In the genomic region with DNA sequence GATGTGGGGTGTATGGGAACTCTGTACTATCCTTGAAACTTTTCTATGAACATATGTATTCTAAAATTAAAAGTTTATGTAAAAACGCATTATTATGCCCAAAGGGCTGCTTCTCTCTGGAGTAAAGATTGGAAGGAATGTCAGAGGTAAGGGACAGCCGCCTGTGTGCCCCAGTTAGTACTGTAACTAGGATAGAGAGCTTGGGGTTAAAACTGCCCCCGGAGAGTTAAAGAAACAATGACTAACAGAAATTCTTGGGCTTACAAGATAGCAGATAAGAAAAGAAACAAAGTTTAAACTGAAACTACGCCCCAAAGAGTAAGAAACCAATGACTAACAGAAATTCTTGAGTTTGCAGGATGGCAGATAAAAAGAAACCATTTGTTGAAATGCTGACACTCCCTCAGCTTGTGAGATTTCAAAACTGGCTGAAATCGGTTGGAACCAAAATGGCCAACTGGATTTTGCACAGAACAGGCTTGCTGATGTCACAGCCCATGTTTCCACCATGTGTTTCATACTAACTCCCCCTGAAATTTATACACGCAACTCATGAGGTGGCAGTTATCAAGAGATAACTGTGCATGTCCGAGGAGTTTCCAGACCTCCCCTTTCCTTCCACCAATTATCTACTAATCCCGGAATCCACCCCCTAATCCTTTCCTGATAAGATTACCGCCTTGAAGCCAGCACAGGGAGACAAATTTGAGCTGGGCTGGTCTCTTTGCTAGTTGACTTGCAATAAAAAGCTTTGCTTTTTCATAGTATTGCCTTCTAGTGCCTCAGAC, we compare ENCODE assay signal across 8 cellular contexts. TPM values are rescaled to one million over a fixed set of nuclear protein-coding genes. Genes with fewer than 3 reads are reported as not detected.
DNase-seq lines count a peak whose midpoint lies in the region; ATAC-seq and TF ChIP-seq lines count a peak whose summit lies in the region.

No MANE protein-coding gene starts in this region.

- no peaks in the 10 kb centered on the region for H3K4me1 ChIP-seq in CD8-positive, alpha-beta memory T cell (ENCODE audit: insufficient read depth, low read length)
- H3K4me1 ChIP-seq in MM.1S (ENCODE audit: low read length): peaks cover 12% of the 10 kb centered on the region
- H3K4me1 ChIP-seq in naive thymus-derived CD4-positive, alpha-beta T cell (ENCODE audit: control insufficient read depth in 2 of 2, insufficient read depth in 2 of 2, low read length in 2 of 2): no peaks in the 10 kb centered on the region

- POLR2A ChIA-PET in CD8-positive, alpha-beta memory T cell (lab: Charles Lee): no interaction called here
- POLR2A ChIA-PET in naive thymus-derived CD4-positive, alpha-beta T cell (lab: Charles Lee): no interaction called here

- no peak for TF ChIP-seq CTCF in MM.1S (IDR thresholded peaks at IDR 0.05; ENCODE audit: low read length)

- H3K4me3 Mint-ChIP-seq in CD8-positive, alpha-beta memory T cell: no peak overlapping the region
- peak overlapping the region in 1 of 10 donors; percentile 13 for H3K4me3 Mint-ChIP-seq in naive thymus-derived CD4-positive, alpha-beta T cell

- CTCF ChIA-PET in CD8-positive, alpha-beta memory T cell (lab: Charles Lee): no interaction called here
- CTCF ChIA-PET in naive thymus-derived CD4-positive, alpha-beta T cell (lab: Charles Lee): no interaction called here

- H3K36me3 ChIP-seq in CD8-positive, alpha-beta memory T cell (ENCODE audit: insufficient read depth, low read length): no peaks in the 10 kb centered on the region
- no peaks in the 10 kb centered on the region for H3K36me3 ChIP-seq in MM.1S (replicated peaks; ENCODE audit: insufficient read depth, low read length)
- no peaks in the 10 kb centered on the region for H3K36me3 ChIP-seq in naive thymus-derived CD4-positive, alpha-beta T cell (ENCODE audit: control insufficient read depth in 2 of 3, insufficient read depth in 3 of 3, low read length in 3 of 3)

- peak overlapping the region; percentile 83 for H2AFZ ChIP-seq in MM.1S (ENCODE audit: low read length)

- H3K27me3 Mint-ChIP-seq in CD8-positive, alpha-beta memory T cell: peaks cover 6 to 15% of the 10 kb centered on the region in 2 donors
- H3K27me3 Mint-ChIP-seq in naive thymus-derived CD4-positive, alpha-beta T cell: peaks cover 0 to 19% (median 6%) of the 10 kb centered on the region in 5 donors

- no peaks in the 10 kb centered on the region for H3K9me2 ChIP-seq in MM.1S (replicated peaks; ENCODE audit: insufficient read depth, low read length)

- intact Hi-C loops in naive thymus-derived CD4-positive, alpha-beta T cell (cut with micrococcal nuclease): no loop called here

- H3K4me1 Mint-ChIP-seq in CD8-positive, alpha-beta memory T cell: peaks cover 3 to 6% (median 3%) of the 10 kb centered on the region in 3 donors
- peaks cover 0 to 15% (median 0%) of the 10 kb centered on the region in 7 donors for H3K4me1 Mint-ChIP-seq in naive thymus-derived CD4-positive, alpha-beta T cell

- no peak overlapping the region for H3K4me3 ChIP-seq in CD8-positive, alpha-beta memory T cell (ENCODE audit: low read length)
- H3K4me3 ChIP-seq in MM.1S (ENCODE audit: low read length): peak overlapping the region; percentile 48
- H3K4me3 ChIP-seq in naive thymus-derived CD4-positive, alpha-beta T cell (ENCODE audit: low read length): no peak overlapping the region

- DNase-seq in CD8-positive, alpha-beta memory T cell: no peak
- peak; percentile 69 for DNase-seq in MM.1S
- peak; percentile 93 for DNase-seq in dedifferentiated amniotic fluid mesenchymal stem cell (ENCODE audit: extremely low spot score)
- DNase-seq in naive thymus-derived CD4-positive, alpha-beta T cell: no peak
- DNase-seq in NCI-H774 (lab: John Stamatoyannopoulos, UW): no peak
- no peak for DNase-seq in NCI-H128 (lab: John Stamatoyannopoulos, UW; ENCODE audit: unreplicated experiment)
- DNase-seq in GF-D8 (lab: John Stamatoyannopoulos, UW): no peak
- no peak for DNase-seq in NCI-H146 (lab: John Stamatoyannopoulos, UW)

- peak overlapping the region; percentile 89 for H3K27ac ChIP-seq in CD8-positive, alpha-beta memory T cell (ENCODE audit: low read depth, low read length)
- H3K27ac ChIP-seq in MM.1S (ENCODE audit: low read length): peak overlapping the region; percentile 73
- H3K27ac ChIP-seq in naive thymus-derived CD4-positive, alpha-beta T cell (ENCODE audit: low read depth, low read length): no peak overlapping the region

- no peaks in the 10 kb centered on the region for H3K9me3 ChIP-seq in CD8-positive, alpha-beta memory T cell (ENCODE audit: low read length)
- no peaks in the 10 kb centered on the region; the same call in 1 of the 2 replicates for H3K9me3 ChIP-seq in MM.1S (replicated peaks; ENCODE audit: insufficient read depth, low read length)
- H3K9me3 ChIP-seq in naive thymus-derived CD4-positive, alpha-beta T cell (ENCODE audit: control insufficient read depth in 2 of 3, low read length in 3 of 3): no peaks in the 10 kb centered on the region

- H3K9me3 Mint-ChIP-seq in CD8-positive, alpha-beta memory T cell: no peaks in the 10 kb centered on the region
- H3K9me3 Mint-ChIP-seq in naive thymus-derived CD4-positive, alpha-beta T cell: no peaks in the 10 kb centered on the region

- no peaks in the 10 kb centered on the region for H3K36me3 Mint-ChIP-seq in CD8-positive, alpha-beta memory T cell
- no peaks in the 10 kb centered on the region for H3K36me3 Mint-ChIP-seq in naive thymus-derived CD4-positive, alpha-beta T cell

- no peaks in the 10 kb centered on the region for H4K20me1 ChIP-seq in MM.1S (ENCODE audit: insufficient read depth, low read length)

- H3K9ac ChIP-seq in MM.1S (ENCODE audit: low read length): peak overlapping the region; percentile 31; the same call in 1 of the 2 replicates

- peak overlapping the region; percentile 48 for H3K4me2 ChIP-seq in MM.1S (ENCODE audit: low read depth, low read length)

- peak; percentile 49 for ATAC-seq in naive thymus-derived CD4-positive, alpha-beta T cell

- H3K79me2 ChIP-seq in MM.1S (ENCODE audit: low read length): no peaks in the 10 kb centered on the region

- H3K27me3 ChIP-seq in CD8-positive, alpha-beta memory T cell (ENCODE audit: insufficient read depth, low read length, poor library complexity, severe bottlenecking): peaks cover 8% of the 10 kb centered on the region
- H3K27me3 ChIP-seq in MM.1S (replicated peaks; ENCODE audit: insufficient read depth, low read length): no peaks in the 10 kb centered on the region
- no peaks in the 10 kb centered on the region for H3K27me3 ChIP-seq in naive thymus-derived CD4-positive, alpha-beta T cell (ENCODE audit: control insufficient read depth in 2 of 2, insufficient read depth in 2 of 2, low read length in 2 of 2)

- peak overlapping the region in 1 of 8 donors; percentile 35 for H3K27ac Mint-ChIP-seq in CD8-positive, alpha-beta memory T cell
- peak overlapping the region in 1 of 9 donors; percentile 34 for H3K27ac Mint-ChIP-seq in naive thymus-derived CD4-positive, alpha-beta T cell

- peaks cover 17% of the 10 kb centered on the region for H3F3A ChIP-seq in MM.1S (ENCODE audit: insufficient read depth, low read length)

RNA-seq across cellular contexts. Expression of a gene that starts 8.7 kb away (rescaled TPM):
- total RNA-seq in CD8-positive, alpha-beta memory T cell: not detected
- not detected for polyA plus RNA-seq in CD8-positive, alpha-beta memory T cell
- under 1 TPM in 1 of 5 experiments, not detected in 4; 0.07 TPM for total RNA-seq in naive thymus-derived CD4-positive, alpha-beta T cell
- not detected for polyA plus RNA-seq in naive thymus-derived CD4-positive, alpha-beta T cell

RNA-seq across cellular contexts. Expression of a gene that starts 36.8 kb away (rescaled TPM):
- 100 to 1,000 TPM; 167 to 193 TPM for total RNA-seq in CD8-positive, alpha-beta memory T cell
- 228 TPM for polyA plus RNA-seq in CD8-positive, alpha-beta memory T cell
- total RNA-seq in naive thymus-derived CD4-positive, alpha-beta T cell: 100 to 1,000 TPM; 109 to 199 (median 151) TPM
- polyA plus RNA-seq in naive thymus-derived CD4-positive, alpha-beta T cell: 100 to 1,000 TPM; 214 to 278 TPM

Comparison
In these comparisons a context has a peak if more than half of its experiments do, and no peak if none do; other contexts are left out.
1. DNase-seq: peak in MM.1S (single experiment) and dedifferentiated amniotic fluid mesenchymal stem cell (single experiment); none in CD8-positive, alpha-beta memory T cell (0 of 5), naive thymus-derived CD4-positive, alpha-beta T cell (0 of 9), NCI-H774 (single experiment), NCI-H128 (single experiment), GF-D8 (single experiment) and NCI-H146 (single experiment).